In genomic region chr1:151612506-151613274, GRCh38 we compare ENCODE assay signal across 1 cellular context.
TF ChIP-seq lines count a peak whose summit lies in the region.

No MANE protein-coding gene starts in this region.

TF ChIP-seq in HEK293, 187 proteins besides CTCF, POLR2A, EP300 and RAD21 (continued from another document and continues in another):
- TF ChIP-seq, protein P1, sequence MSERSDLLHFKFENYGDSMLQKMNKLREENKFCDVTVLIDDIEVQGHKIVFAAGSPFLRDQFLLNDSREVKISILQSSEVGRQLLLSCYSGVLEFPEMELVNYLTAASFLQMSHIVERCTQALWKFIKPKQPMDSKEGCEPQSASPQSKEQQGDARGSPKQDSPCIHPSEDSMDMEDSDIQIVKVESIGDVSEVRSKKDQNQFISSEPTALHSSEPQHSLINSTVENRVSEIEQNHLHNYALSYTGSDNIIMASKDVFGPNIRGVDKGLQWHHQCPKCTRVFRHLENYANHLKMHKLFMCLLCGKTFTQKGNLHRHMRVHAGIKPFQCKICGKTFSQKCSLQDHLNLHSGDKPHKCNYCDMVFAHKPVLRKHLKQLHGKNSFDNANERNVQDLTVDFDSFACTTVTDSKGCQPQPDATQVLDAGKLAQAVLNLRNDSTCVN (tag by site-specific recombination; optimal IDR thresholded peaks at IDR 0.05) = no peak
- TF ChIP-seq ZBTB20 (tag by site-specific recombination; IDR thresholded peaks at IDR 0.05) (0 out of 2 replicates have a peak, but pooled peaks have one; percentile 22), ZNF654 (tag by site-specific recombination; IDR thresholded peaks at IDR 0.05; ENCODE audit: low read depth) (no peak), PATZ1 (tag by site-specific recombination; IDR thresholded peaks at IDR 0.05) (peak; percentile 87), ZBTB21 (tag by site-specific recombination; IDR thresholded peaks at IDR 0.05) (0 out of 2 replicates have a peak, but pooled peaks have one; percentile 8), ZFHX2 (tag by site-specific recombination; conservative IDR thresholded peaks at IDR 0.05) (peak; percentile 64), ZNF585B (tag by site-specific recombination; IDR thresholded peaks at IDR 0.05) (no peak), GLI4 (tag by site-specific recombination; IDR thresholded peaks at IDR 0.05) (0 out of 2 replicates have a peak, but pooled peaks have one; percentile 12), KLF8 (tag by site-specific recombination; IDR thresholded peaks at IDR 0.05) (peak; percentile 44; the same call in 1 of the 2 replicates), ZNF518A (tag by site-specific recombination; conservative IDR thresholded peaks at IDR 0.05; ENCODE audit: low read depth) (no peak), REST (tag by site-specific recombination; IDR thresholded peaks at IDR 0.05) (0 out of 2 replicates have a peak, but pooled peaks have one; percentile 8), GLI2 (tag by site-specific recombination; IDR thresholded peaks at IDR 0.05; ENCODE audit: borderline replicate concordance, low read depth) (no peak), YY2 (tag by site-specific recombination; IDR thresholded peaks at IDR 0.05) (no peak), SP3 (tag by site-specific recombination; IDR thresholded peaks at IDR 0.05) (peak; percentile 95), ZNF114 (tag by site-specific recombination; IDR thresholded peaks at IDR 0.05) (no peak), ZNF223 (tag by site-specific recombination; IDR thresholded peaks at IDR 0.05) (no peak), ZNF391 (tag by site-specific recombination; IDR thresholded peaks at IDR 0.05; ENCODE audit: borderline replicate concordance, low read depth) (no peak), ZNF366 (tag by site-specific recombination; conservative IDR thresholded peaks at IDR 0.05) (peak; percentile 66), ZNF394 (tag by site-specific recombination; IDR thresholded peaks at IDR 0.05; ENCODE audit: borderline replicate concordance) (no peak), ZNF280D (tag by site-specific recombination; IDR thresholded peaks at IDR 0.05) (no peak), ZNF561 (tag by site-specific recombination; IDR thresholded peaks at IDR 0.05; ENCODE audit: borderline replicate concordance) (no peak), ZNF555 (tag by site-specific recombination; conservative IDR thresholded peaks at IDR 0.05) (no peak), ZNF138 (tag by site-specific recombination; IDR thresholded peaks at IDR 0.05; ENCODE audit: borderline replicate concordance) (no peak), ZBTB8A (tag by site-specific recombination; IDR thresholded peaks at IDR 0.05) (no peak), ZNF629 (tag by site-specific recombination; IDR thresholded peaks at IDR 0.05) (peak; percentile 7; the same call in 1 of the 2 replicates), ZBTB7A (tag by site-specific recombination; IDR thresholded peaks at IDR 0.05; ENCODE audit: low read depth) (peak; percentile 47; the same call in 1 of the 2 replicates), HOXA7 (CRISPR knock-in tag; IDR thresholded peaks at IDR 0.05; ENCODE audit: borderline replicate concordance) (no peak), SCRT1 (tag by site-specific recombination; IDR thresholded peaks at IDR 0.05; ENCODE audit: borderline replicate concordance) (no peak), ZNF837 (tag by site-specific recombination; IDR thresholded peaks at IDR 0.05) (0 out of 2 replicates have a peak, but pooled peaks have one; percentile 15), ZSCAN23 (tag by site-specific recombination; IDR thresholded peaks at IDR 0.05) (no peak), ZNF354C (tag by site-specific recombination; IDR thresholded peaks at IDR 0.05; ENCODE audit: borderline replicate concordance, low read depth) (no peak), KLF10 (tag by site-specific recombination; IDR thresholded peaks at IDR 0.05) (no peak), KLF1 (tag by site-specific recombination; IDR thresholded peaks at IDR 0.05) (0 out of 2 replicates have a peak, but pooled peaks have one; percentile 14), KLF16 (tag by site-specific recombination; IDR thresholded peaks at IDR 0.05) (0 out of 2 replicates have a peak, but pooled peaks have one; percentile 26)
- TF ChIP-seq, protein P2, sequence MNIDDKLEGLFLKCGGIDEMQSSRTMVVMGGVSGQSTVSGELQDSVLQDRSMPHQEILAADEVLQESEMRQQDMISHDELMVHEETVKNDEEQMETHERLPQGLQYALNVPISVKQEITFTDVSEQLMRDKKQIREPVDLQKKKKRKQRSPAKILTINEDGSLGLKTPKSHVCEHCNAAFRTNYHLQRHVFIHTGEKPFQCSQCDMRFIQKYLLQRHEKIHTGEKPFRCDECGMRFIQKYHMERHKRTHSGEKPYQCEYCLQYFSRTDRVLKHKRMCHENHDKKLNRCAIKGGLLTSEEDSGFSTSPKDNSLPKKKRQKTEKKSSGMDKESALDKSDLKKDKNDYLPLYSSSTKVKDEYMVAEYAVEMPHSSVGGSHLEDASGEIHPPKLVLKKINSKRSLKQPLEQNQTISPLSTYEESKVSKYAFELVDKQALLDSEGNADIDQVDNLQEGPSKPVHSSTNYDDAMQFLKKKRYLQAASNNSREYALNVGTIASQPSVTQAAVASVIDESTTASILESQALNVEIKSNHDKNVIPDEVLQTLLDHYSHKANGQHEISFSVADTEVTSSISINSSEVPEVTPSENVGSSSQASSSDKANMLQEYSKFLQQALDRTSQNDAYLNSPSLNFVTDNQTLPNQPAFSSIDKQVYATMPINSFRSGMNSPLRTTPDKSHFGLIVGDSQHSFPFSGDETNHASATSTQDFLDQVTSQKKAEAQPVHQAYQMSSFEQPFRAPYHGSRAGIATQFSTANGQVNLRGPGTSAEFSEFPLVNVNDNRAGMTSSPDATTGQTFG (tag by site-specific recombination; IDR thresholded peaks at IDR 0.05; ENCODE audit: borderline replicate concordance) = no peak
- TF ChIP-seq, protein P3, sequence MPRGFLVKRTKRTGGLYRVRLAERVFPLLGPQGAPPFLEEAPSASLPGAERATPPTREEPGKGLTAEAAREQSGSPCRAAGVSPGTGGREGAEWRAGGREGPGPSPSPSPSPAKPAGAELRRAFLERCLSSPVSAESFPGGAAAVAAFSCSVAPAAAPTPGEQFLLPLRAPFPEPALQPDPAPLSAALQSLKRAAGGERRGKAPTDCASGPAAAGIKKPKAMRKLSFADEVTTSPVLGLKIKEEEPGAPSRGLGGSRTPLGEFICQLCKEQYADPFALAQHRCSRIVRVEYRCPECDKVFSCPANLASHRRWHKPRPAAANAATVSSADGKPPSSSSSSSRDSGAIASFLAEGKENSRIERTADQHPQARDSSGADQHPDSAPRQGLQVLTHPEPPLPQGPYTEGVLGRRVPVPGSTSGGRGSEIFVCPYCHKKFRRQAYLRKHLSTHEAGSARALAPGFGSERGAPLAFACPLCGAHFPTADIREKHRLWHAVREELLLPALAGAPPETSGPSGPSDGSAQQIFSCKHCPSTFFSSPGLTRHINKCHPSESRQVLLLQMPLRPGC (tag by site-specific recombination; IDR thresholded peaks at IDR 0.05) = no peak; the same call in 1 of the 2 replicates
